In genomic region chr2:19225931-19226330, GRCh38 we compare ENCODE assay signal across 29 cellular contexts.
"Had no signal": no experiment of that assay in that cellular context is flagged by ENCODE, and none has a peak within 500 bp of the region (broad histone marks: within the 10 kb centered on the region; RNA-seq: fewer than 3 reads in every experiment).

No MANE protein-coding gene starts in this region.

- H3K4me1 Mint-ChIP-seq: naive thymus-derived CD4-positive, alpha-beta T cell; stimulated activated effector memory CD8-positive, alpha-beta T cell treated with anti-CD3 and anti-CD28 coated beads, Interleukin-12 subunit alpha, Interleukin-12 subunit beta, amount 100 ng/mL, for 72 hours had no signal

- H3K4me3 ChIP-seq: left lung, lower lobe of right lung, mucosa of descending colon, pancreas, prostate gland, skin epidermis, suprapubic skin, thoracic aorta, tibial artery, uterus had no signal

- ATAC-seq: left colon; left lung; lower lobe of right lung; mucosa of descending colon; naive thymus-derived CD4-positive, alpha-beta T cell; natural killer cell treated with Interleukin-12 subunit alpha and Interleukin-12 subunit beta and Interleukin-15 and Interleukin-18, amount 100 ng/mL, for 72 hours; pancreas; right cardiac atrium; sciatic nerve had no signal

- H3K4me3 Mint-ChIP-seq: naive thymus-derived CD4-positive, alpha-beta T cell; natural killer cell treated with Interleukin-12 subunit alpha and Interleukin-12 subunit beta and Interleukin-15 and Interleukin-18, amount 100 ng/mL, for 72 hours; stimulated activated effector memory CD8-positive, alpha-beta T cell treated with anti-CD3 and anti-CD28 coated beads, Interleukin-12 subunit alpha, Interleukin-12 subunit beta, amount 100 ng/mL, for 72 hours; stimulated activated naive CD8-positive, alpha-beta T cell treated with anti-CD3 and anti-CD28 coated beads, Interleukin-15, Interleukin-2, amounts not matched to agents 100 ng/mL and 50 ng/mL, for 24 hours had no signal

- H3K27ac Mint-ChIP-seq: naive thymus-derived CD4-positive, alpha-beta T cell; natural killer cell treated with Interleukin-12 subunit alpha and Interleukin-12 subunit beta and Interleukin-15 and Interleukin-18, amount 100 ng/mL, for 72 hours; stimulated activated effector memory CD8-positive, alpha-beta T cell treated with anti-CD3 and anti-CD28 coated beads, Interleukin-12 subunit alpha, Interleukin-12 subunit beta, amount 100 ng/mL, for 72 hours; stimulated activated naive CD8-positive, alpha-beta T cell treated with anti-CD3 and anti-CD28 coated beads, Interleukin-15, Interleukin-2, amounts not matched to agents 100 ng/mL and 50 ng/mL, for 24 hours had no signal

- H3K27me3 ChIP-seq: left lung, pancreas, suprapubic skin, tibial artery, uterus had no signal

- H3K9me3 ChIP-seq: left lung, lower lobe of right lung, mucosa of descending colon, pancreas, prostate gland, suprapubic skin, thoracic aorta, tibial artery, uterus had no signal

- H3K36me3 Mint-ChIP-seq: naive thymus-derived CD4-positive, alpha-beta T cell; natural killer cell treated with Interleukin-12 subunit alpha and Interleukin-12 subunit beta and Interleukin-15 and Interleukin-18, amount 100 ng/mL, for 72 hours; stimulated activated effector memory CD8-positive, alpha-beta T cell treated with anti-CD3 and anti-CD28 coated beads, Interleukin-12 subunit alpha, Interleukin-12 subunit beta, amount 100 ng/mL, for 72 hours had no signal

- H3K4me1 ChIP-seq: left lung, lower lobe of right lung, pancreas, prostate gland had no signal

- DNase-seq: hippocampal formation; kidney; left colon; left lung; lower lobe of right lung; mesendoderm; midbrain; mucosa of descending colon; naive thymus-derived CD4-positive, alpha-beta T cell; pancreas; posterior cingulate gyrus; retina; right cardiac atrium; stimulated activated CD4-positive, alpha-beta T cell treated with anti-CD3 and anti-CD28 coated beads, Interleukin-12 subunit alpha, Interleukin-12 subunit beta, amount 100 ng/mL, for 4 hours; stimulated activated CD4-positive, alpha-beta T cell treated with anti-CD3 and anti-CD28 coated beads, Interleukin-15, amount 100 ng/mL, for 24 hours; stimulated activated CD4-positive, alpha-beta T cell treated with anti-CD3 and anti-CD28 coated beads, Interleukin-2, amount 100 ng/mL, for 24 hours; stimulated activated CD4-positive, alpha-beta T cell treated with anti-CD3 and anti-CD28 coated beads, Interleukin-4, amount 100 ng/mL, for 24 hours; stimulated activated naive CD4-positive, alpha-beta T cell; tibial artery; trophoblast cell; uterus had no signal

- FAIRE-seq: kidney, pancreas had no signal

- H3K27ac ChIP-seq: left lung, lower lobe of right lung, pancreas, prostate gland, skin epidermis, suprapubic skin, thoracic aorta, tibial artery, uterus had no signal

- H3K9me3 Mint-ChIP-seq: naive thymus-derived CD4-positive, alpha-beta T cell; natural killer cell treated with Interleukin-12 subunit alpha and Interleukin-12 subunit beta and Interleukin-15 and Interleukin-18, amount 100 ng/mL, for 72 hours; stimulated activated effector memory CD8-positive, alpha-beta T cell treated with anti-CD3 and anti-CD28 coated beads, Interleukin-12 subunit alpha, Interleukin-12 subunit beta, amount 100 ng/mL, for 72 hours; stimulated activated naive CD8-positive, alpha-beta T cell treated with anti-CD3 and anti-CD28 coated beads, Interleukin-15, Interleukin-2, amounts not matched to agents 100 ng/mL and 50 ng/mL, for 24 hours had no signal

- H3K36me3 ChIP-seq: left lung, lower lobe of right lung, pancreas, prostate gland, suprapubic skin, thoracic aorta, tibial artery, uterus had no signal

- H3K27me3 Mint-ChIP-seq: naive thymus-derived CD4-positive, alpha-beta T cell; natural killer cell treated with Interleukin-12 subunit alpha and Interleukin-12 subunit beta and Interleukin-15 and Interleukin-18, amount 100 ng/mL, for 72 hours; stimulated activated naive CD8-positive, alpha-beta T cell treated with anti-CD3 and anti-CD28 coated beads, Interleukin-15, Interleukin-2, amounts not matched to agents 100 ng/mL and 50 ng/mL, for 24 hours had no signal
